Comparison of ENCODE assay signal across 11 cellular contexts in the genomic region with DNA sequence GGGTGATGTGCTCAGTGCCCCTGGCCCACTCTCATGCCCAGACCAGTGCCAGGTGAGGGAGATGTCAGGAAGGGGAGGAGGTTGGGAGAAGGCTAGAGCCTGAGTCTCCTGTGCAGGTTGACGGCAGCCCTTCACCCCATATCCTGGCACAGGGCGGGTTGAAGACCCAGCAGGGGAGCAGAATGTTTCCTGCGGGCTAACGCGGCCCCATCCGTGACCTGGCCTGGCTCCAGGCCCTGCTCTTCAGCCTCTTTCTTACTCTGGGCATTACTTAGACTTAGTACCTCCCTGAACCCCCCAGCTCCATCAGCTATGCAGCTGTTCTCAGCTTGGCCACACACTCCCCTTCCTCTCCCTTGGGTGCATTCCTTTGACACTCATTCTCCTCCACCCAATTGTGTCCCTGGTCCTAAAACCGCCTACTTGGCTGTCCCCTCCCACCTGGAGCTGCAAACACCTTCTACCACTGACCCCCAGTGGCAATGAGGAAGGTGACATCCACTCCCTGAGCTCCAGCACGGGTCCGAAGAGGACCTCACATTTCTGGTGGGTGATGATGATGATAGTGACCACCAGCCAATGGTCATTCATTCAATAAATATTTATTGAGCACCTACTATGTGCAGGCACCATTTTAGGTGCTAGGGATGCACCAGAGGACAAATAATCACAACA.
A peak's percentile ranks its signal among the peaks of the same experiment; 100 is the strongest.
DNase-seq lines count a peak whose midpoint lies in the region; ATAC-seq and TF ChIP-seq lines count a peak whose summit lies in the region.
"Had no signal": no experiment of that assay in that cellular context is flagged by ENCODE, and none has a peak within 500 bp of the region (broad histone marks: within the 10 kb centered on the region; RNA-seq: fewer than 3 reads in every experiment).

No MANE protein-coding gene starts in this region.

- H3K27ac ChIP-seq in 22Rv1, result no peak overlapping the region
- H3K27ac ChIP-seq in CD8-positive, alpha-beta memory T cell (ENCODE audit: low read depth, low read length), result no peak overlapping the region
- H3K27ac ChIP-seq: HL-60 had no signal

- no peaks in the 10 kb centered on the region for H3K36me3 Mint-ChIP-seq in CD8-positive, alpha-beta memory T cell
- H3K36me3 Mint-ChIP-seq: naive B cell had no signal

- no peaks in the 10 kb centered on the region for H3K4me1 ChIP-seq in CD8-positive, alpha-beta memory T cell (ENCODE audit: insufficient read depth, low read length)

- H3K4me3 Mint-ChIP-seq in stimulated activated naive CD8-positive, alpha-beta T cell treated with anti-CD3 and anti-CD28 coated beads, Interleukin-15, amount 100 ng/mL, for 72 hours, result no peak overlapping the region
- H3K4me3 Mint-ChIP-seq in CD8-positive, alpha-beta memory T cell, result peak overlapping the region in 1 of 7 donors; percentile 57
- H3K4me3 Mint-ChIP-seq: naive B cell; T-helper 1 cell treated with Interleukin-12 subunit alpha and Interleukin-12 subunit beta and Interleukin-4 antibody, amounts not matched to agents 30 μg/mL and 1 μg/mL, for 36 hours had no signal

- peaks cover 8% of the 10 kb centered on the region for H3K4me1 Mint-ChIP-seq in stimulated activated naive CD8-positive, alpha-beta T cell treated with anti-CD3 and anti-CD28 coated beads, Interleukin-15, amount 100 ng/mL, for 72 hours
- no peaks in the 10 kb centered on the region for H3K4me1 Mint-ChIP-seq in CD8-positive, alpha-beta memory T cell
- H3K4me1 Mint-ChIP-seq: naive B cell had no signal

- H3K36me3 ChIP-seq in CD8-positive, alpha-beta memory T cell (ENCODE audit: insufficient read depth, low read length), result no peaks in the 10 kb centered on the region

- peaks cover 26% of the 10 kb centered on the region for H3K27me3 Mint-ChIP-seq in stimulated activated naive CD8-positive, alpha-beta T cell treated with anti-CD3 and anti-CD28 coated beads, Interleukin-15, amount 100 ng/mL, for 72 hours
- H3K27me3 Mint-ChIP-seq in CD8-positive, alpha-beta memory T cell, result peaks cover 12 to 38% of the 10 kb centered on the region in 2 donors

- H3K9me3 Mint-ChIP-seq in stimulated activated naive CD8-positive, alpha-beta T cell treated with anti-CD3 and anti-CD28 coated beads, Interleukin-15, amount 100 ng/mL, for 72 hours, result no peaks in the 10 kb centered on the region
- no peaks in the 10 kb centered on the region for H3K9me3 Mint-ChIP-seq in CD8-positive, alpha-beta memory T cell
- H3K9me3 Mint-ChIP-seq: T-helper 1 cell treated with Interleukin-12 subunit alpha and Interleukin-12 subunit beta and Interleukin-4 antibody, amounts not matched to agents 30 μg/mL and 1 μg/mL, for 36 hours had no signal

- DNase-seq in NCI-H510A treated with DMSO at 0.1 percent for 48 hours (lab: John Stamatoyannopoulos, UW), result peak; percentile 40
- no peak for DNase-seq in epithelial cell of esophagus (ENCODE audit: low read depth)
- DNase-seq in stimulated activated naive CD8-positive, alpha-beta T cell treated with anti-CD3 and anti-CD28 coated beads, Interleukin-15, amount 100 ng/mL, for 72 hours, result no peak
- DNase-seq in activated CD8-positive, alpha-beta memory T cell treated with anti-CD3 and anti-CD28 coated beads, Interleukin-2, amount 50 U/mL, for 48 hours, result no peak
- no peak for DNase-seq in HUDEP-2 (lab: John Stamatoyannopoulos, UW; ENCODE audit: unreplicated experiment in 76 of 76)
- no peak for DNase-seq in CD8-positive, alpha-beta memory T cell
- DNase-seq: naive B cell had no signal

- POLR2A ChIA-PET in CD8-positive, alpha-beta memory T cell (lab: Charles Lee), result no interaction called here

- no peak for ATAC-seq in stimulated activated naive CD8-positive, alpha-beta T cell treated with anti-CD3 and anti-CD28 coated beads, Interleukin-15, amount 100 ng/mL, for 72 hours

- peak; percentile 27; the same call in 1 of the 2 replicates for TF ChIP-seq CTCF in 22Rv1 (IDR thresholded peaks at IDR 0.05)
- TF ChIP-seq CTCF in GM12873 (IDR thresholded peaks at IDR 0.05; ENCODE audit: insufficient read depth, low read depth, low read length, missing control alignments), result peak; percentile 27
- peak; percentile 8 for TF ChIP-seq CTCF in epithelial cell of esophagus (IDR thresholded peaks at IDR 0.05; ENCODE audit: insufficient read depth, low read depth, low read length, missing control alignments)

- H3K4me3 ChIP-seq in epithelial cell of esophagus (ENCODE audit: low read length), result no peak overlapping the region
- H3K4me3 ChIP-seq in CD8-positive, alpha-beta memory T cell (ENCODE audit: low read length), result no peak overlapping the region

- CTCF ChIA-PET in CD8-positive, alpha-beta memory T cell (lab: Charles Lee), result no interaction called here

- H3K9me3 ChIP-seq in CD8-positive, alpha-beta memory T cell (ENCODE audit: low read length), result no peaks in the 10 kb centered on the region

- H3K27me3 ChIP-seq in CD8-positive, alpha-beta memory T cell (ENCODE audit: insufficient read depth, low read length, poor library complexity, severe bottlenecking), result no peaks in the 10 kb centered on the region

- H3K27ac Mint-ChIP-seq in stimulated activated naive CD8-positive, alpha-beta T cell treated with anti-CD3 and anti-CD28 coated beads, Interleukin-15, amount 100 ng/mL, for 72 hours, result peak overlapping the region in 1 of 2 donors; percentile 56
- H3K27ac Mint-ChIP-seq in CD8-positive, alpha-beta memory T cell, result no peak overlapping the region
- H3K27ac Mint-ChIP-seq: naive B cell; T-helper 1 cell treated with Interleukin-12 subunit alpha and Interleukin-12 subunit beta and Interleukin-4 antibody, amounts not matched to agents 30 μg/mL and 1 μg/mL, for 36 hours had no signal
